Comparison of ENCODE assay signal across 2 cellular contexts in the genomic region with DNA sequence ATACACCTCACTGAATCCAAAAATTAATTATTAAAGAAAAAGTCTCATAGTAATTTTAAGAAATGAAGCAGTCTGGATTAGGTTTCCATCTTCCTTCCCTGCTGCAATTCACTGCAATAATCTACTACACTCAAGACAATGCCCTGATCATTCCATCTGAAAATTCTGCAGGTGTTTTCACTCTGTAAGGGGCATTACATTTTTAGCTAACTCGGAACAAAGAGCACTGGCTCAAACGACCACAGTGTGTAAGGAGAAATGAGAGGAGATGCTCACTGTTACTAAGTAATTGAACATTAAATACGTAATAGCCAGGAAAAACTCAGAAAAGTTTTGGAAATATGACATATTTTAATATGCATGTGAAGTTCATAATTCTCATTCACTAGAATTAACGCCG.
TF ChIP-seq lines count a peak whose summit lies in the region.

No MANE protein-coding gene starts in this region.

TF ChIP-seq in SK-N-SH, 30 proteins besides CTCF, POLR2A, EP300 and RAD21 (continued from another document):
- no peak for TF ChIP-seq ELF1 (IDR thresholded peaks at IDR 0.05)
- TF ChIP-seq, protein P1, sequence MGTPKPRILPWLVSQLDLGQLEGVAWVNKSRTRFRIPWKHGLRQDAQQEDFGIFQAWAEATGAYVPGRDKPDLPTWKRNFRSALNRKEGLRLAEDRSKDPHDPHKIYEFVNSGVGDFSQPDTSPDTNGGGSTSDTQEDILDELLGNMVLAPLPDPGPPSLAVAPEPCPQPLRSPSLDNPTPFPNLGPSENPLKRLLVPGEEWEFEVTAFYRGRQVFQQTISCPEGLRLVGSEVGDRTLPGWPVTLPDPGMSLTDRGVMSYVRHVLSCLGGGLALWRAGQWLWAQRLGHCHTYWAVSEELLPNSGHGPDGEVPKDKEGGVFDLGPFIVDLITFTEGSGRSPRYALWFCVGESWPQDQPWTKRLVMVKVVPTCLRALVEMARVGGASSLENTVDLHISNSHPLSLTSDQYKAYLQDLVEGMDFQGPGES (IDR thresholded peaks at IDR 0.05; ENCODE audit: low read depth, low read length) = no peak
- TF ChIP-seq RXRA (IDR thresholded peaks at IDR 0.05; ENCODE audit: borderline replicate concordance, low read depth) = no peak
- no peak for TF ChIP-seq FOXJ3 (CRISPR knock-in tag; IDR thresholded peaks at IDR 0.05)
- no peak for TF ChIP-seq YY1 (IDR thresholded peaks at IDR 0.05; ENCODE audit: low read depth)
- TF ChIP-seq, protein P2, sequence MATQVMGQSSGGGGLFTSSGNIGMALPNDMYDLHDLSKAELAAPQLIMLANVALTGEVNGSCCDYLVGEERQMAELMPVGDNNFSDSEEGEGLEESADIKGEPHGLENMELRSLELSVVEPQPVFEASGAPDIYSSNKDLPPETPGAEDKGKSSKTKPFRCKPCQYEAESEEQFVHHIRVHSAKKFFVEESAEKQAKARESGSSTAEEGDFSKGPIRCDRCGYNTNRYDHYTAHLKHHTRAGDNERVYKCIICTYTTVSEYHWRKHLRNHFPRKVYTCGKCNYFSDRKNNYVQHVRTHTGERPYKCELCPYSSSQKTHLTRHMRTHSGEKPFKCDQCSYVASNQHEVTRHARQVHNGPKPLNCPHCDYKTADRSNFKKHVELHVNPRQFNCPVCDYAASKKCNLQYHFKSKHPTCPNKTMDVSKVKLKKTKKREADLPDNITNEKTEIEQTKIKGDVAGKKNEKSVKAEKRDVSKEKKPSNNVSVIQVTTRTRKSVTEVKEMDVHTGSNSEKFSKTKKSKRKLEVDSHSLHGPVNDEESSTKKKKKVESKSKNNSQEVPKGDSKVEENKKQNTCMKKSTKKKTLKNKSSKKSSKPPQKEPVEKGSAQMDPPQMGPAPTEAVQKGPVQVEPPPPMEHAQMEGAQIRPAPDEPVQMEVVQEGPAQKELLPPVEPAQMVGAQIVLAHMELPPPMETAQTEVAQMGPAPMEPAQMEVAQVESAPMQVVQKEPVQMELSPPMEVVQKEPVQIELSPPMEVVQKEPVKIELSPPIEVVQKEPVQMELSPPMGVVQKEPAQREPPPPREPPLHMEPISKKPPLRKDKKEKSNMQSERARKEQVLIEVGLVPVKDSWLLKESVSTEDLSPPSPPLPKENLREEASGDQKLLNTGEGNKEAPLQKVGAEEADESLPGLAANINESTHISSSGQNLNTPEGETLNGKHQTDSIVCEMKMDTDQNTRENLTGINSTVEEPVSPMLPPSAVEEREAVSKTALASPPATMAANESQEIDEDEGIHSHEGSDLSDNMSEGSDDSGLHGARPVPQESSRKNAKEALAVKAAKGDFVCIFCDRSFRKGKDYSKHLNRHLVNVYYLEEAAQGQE (IDR thresholded peaks at IDR 0.05; ENCODE audit: low read depth, low read length) = no peak
- TF ChIP-seq SIN3A (IDR thresholded peaks at IDR 0.05; ENCODE audit: borderline replicate concordance, low read depth, low read length) = no peak
- TF ChIP-seq, protein P3, sequence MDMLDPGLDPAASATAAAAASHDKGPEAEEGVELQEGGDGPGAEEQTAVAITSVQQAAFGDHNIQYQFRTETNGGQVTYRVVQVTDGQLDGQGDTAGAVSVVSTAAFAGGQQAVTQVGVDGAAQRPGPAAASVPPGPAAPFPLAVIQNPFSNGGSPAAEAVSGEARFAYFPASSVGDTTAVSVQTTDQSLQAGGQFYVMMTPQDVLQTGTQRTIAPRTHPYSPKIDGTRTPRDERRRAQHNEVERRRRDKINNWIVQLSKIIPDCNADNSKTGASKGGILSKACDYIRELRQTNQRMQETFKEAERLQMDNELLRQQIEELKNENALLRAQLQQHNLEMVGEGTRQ (IDR thresholded peaks at IDR 0.05; ENCODE audit: borderline replicate concordance, low read depth, low read length) = no peak
- no peak for TF ChIP-seq POLR2AphosphoS5 (IDR thresholded peaks at IDR 0.05; ENCODE audit: low read depth, low read length)

TF ChIP-seq in SK-N-SH treated with all-trans-retinoic acid at 6 μM for 48 hours, 23 proteins besides CTCF, POLR2A, EP300 and RAD21:
- TF ChIP-seq, protein P4, sequence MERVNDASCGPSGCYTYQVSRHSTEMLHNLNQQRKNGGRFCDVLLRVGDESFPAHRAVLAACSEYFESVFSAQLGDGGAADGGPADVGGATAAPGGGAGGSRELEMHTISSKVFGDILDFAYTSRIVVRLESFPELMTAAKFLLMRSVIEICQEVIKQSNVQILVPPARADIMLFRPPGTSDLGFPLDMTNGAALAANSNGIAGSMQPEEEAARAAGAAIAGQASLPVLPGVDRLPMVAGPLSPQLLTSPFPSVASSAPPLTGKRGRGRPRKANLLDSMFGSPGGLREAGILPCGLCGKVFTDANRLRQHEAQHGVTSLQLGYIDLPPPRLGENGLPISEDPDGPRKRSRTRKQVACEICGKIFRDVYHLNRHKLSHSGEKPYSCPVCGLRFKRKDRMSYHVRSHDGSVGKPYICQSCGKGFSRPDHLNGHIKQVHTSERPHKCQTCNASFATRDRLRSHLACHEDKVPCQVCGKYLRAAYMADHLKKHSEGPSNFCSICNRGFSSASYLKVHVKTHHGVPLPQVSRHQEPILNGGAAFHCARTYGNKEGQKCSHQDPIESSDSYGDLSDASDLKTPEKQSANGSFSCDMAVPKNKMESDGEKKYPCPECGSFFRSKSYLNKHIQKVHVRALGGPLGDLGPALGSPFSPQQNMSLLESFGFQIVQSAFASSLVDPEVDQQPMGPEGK (CRISPR knock-in tag; IDR thresholded peaks at IDR 0.05; ENCODE audit: borderline replicate concordance) = no peak
- TF ChIP-seq, protein P5, sequence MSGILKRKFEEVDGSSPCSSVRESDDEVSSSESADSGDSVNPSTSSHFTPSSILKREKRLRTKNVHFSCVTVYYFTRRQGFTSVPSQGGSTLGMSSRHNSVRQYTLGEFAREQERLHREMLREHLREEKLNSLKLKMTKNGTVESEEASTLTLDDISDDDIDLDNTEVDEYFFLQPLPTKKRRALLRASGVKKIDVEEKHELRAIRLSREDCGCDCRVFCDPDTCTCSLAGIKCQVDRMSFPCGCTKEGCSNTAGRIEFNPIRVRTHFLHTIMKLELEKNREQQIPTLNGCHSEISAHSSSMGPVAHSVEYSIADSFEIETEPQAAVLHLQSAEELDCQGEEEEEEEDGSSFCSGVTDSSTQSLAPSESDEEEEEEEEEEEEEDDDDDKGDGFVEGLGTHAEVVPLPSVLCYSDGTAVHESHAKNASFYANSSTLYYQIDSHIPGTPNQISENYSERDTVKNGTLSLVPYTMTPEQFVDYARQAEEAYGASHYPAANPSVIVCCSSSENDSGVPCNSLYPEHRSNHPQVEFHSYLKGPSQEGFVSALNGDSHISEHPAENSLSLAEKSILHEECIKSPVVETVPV (CRISPR knock-in tag; IDR thresholded peaks at IDR 0.05) = no peak
- TF ChIP-seq ZFP3 (CRISPR knock-in tag; IDR thresholded peaks at IDR 0.05) = no peak
- no peak for TF ChIP-seq TCF4 (CRISPR knock-in tag; IDR thresholded peaks at IDR 0.05; ENCODE audit: borderline replicate concordance)
- no peak for TF ChIP-seq PPARA (CRISPR knock-in tag; IDR thresholded peaks at IDR 0.05; ENCODE audit: borderline replicate concordance)
- no peak for TF ChIP-seq ZNF565 (CRISPR knock-in tag; conservative IDR thresholded peaks at IDR 0.05; ENCODE audit: low read depth)
- no peak for TF ChIP-seq ZNF70 (CRISPR knock-in tag; IDR thresholded peaks at IDR 0.05)
